8 cellular contexts compared by ENCODE assay signal in the genomic region with DNA sequence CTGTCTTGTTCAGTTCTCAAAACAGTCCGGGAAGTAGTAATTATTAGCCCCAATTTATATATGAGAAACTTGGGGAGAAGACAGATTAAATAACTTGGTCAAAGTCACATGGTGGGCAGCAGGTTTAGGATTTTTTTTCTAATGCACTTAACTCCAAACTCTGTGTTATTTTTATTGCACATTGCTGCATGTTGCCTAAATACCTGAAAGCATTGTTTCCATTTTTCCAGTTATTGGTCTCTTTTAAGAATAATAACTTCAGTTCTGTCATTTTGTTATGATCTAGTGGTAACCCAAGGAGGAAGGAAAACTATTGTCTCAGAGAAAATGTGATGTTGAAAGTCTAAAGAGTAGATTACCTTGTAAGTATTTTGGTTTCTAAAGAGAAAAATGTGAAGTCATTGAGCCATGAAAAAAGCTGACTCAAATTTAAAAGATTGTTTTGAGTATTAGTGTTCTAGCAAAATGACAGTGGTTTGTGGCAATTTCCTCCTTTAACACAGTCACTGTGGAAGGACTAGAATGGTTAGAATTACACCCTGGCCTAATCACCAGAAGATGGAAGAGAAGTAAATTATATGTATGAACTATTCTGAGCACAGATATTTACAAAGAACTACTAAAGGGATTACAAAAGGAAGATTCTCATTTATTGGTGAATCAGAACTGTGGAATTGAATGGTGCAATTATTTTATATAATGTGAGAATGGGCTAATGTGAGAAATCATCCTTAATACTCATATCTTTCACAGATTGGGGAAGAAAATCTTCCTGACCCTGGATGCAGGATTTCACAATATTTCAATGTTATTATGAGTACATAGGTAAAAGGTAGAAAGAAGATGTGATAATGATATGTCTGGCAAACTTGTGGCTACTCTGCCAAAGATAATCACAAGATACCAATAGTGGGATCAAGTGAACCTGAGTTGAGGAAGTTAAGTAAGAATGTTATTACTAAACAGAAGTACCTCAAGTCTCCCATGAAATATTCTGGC. TPM values are rescaled to one million over a fixed set of nuclear protein-coding genes. Genes with fewer than 3 reads are reported as not detected.
DNase-seq lines count a peak whose midpoint lies in the region; ATAC-seq, FAIRE-seq and TF ChIP-seq lines count a peak whose summit lies in the region.

No MANE protein-coding gene starts in this region.

- H3K27ac Mint-ChIP-seq in H9, result no peak overlapping the region; a peak in 1 of 7 replicates

- in situ Hi-C loops in IMR-90 (cut with MboI; ENCODE audit: low sequenced_read_pairs), result loop anchor here (25.0 kb wide), 1 partner anchor 919 kb away; no protein-coding TSS in a partner anchor

- no peaks in the 10 kb centered on the region for H3K36me3 Mint-ChIP-seq in H9 (ENCODE audit: insufficient read depth in 1 of 3, low read depth in 3 of 3)

- ATAC-seq in GM21737 (IDR thresholded peaks at IDR 0.05; ENCODE audit: unreplicated experiment) (peak; percentile 94), IMR-90 (ENCODE audit: low read depth) (no peak)

- H3K56ac ChIP-seq in IMR-90 (ENCODE audit: extremely low read depth, insufficient read depth, low read length) (no peak overlapping the region), H9 (ENCODE audit: insufficient read length, low read depth, low read length) (no peak overlapping the region)

- H4K91ac ChIP-seq in IMR-90 (ENCODE audit: insufficient read depth, low read depth, low read length) (no peak overlapping the region), H9 (ENCODE audit: insufficient read length, low read depth, low read length) (no peak overlapping the region)

- BruUV-seq in IMR-90 (replicated peaks; lab: Mats Ljungman, UMichigan), result no TSS peak

- POLR2A ChIA-PET in IMR-90 (lab: Charles Lee; ENCODE audit: unreplicated experiment), result no interaction called here

- H3K4me3 Mint-ChIP-seq in H9, result no peak overlapping the region

- no peak overlapping the region for H2AFZ ChIP-seq in IMR-90 (replicated peaks; ENCODE audit: low read length, poor library complexity)
- no peak overlapping the region for H2AFZ ChIP-seq in H9 (ENCODE audit: low read length)

- H2BK20ac ChIP-seq in IMR-90 (ENCODE audit: low read depth, low read length), result no peak overlapping the region
- no peak overlapping the region for H2BK20ac ChIP-seq in H9 (ENCODE audit: low read depth, low read length, poor library complexity, severe bottlenecking)

- H2BK12ac ChIP-seq in H9 (ENCODE audit: insufficient read length, low read depth, low read length), result no peak overlapping the region

- H4K20me1 ChIP-seq in IMR-90 (ENCODE audit: insufficient read depth, low read length) (no peaks in the 10 kb centered on the region), H9 (ENCODE audit: control insufficient read depth, insufficient read depth, insufficient read length) (no peaks in the 10 kb centered on the region)

- no peaks in the 10 kb centered on the region for H3K9me1 ChIP-seq in IMR-90 (ENCODE audit: insufficient read depth, low read length)

- H3T11ph ChIP-seq in H9 (ENCODE audit: low read length), result no peak overlapping the region

- no peak overlapping the region for H2AK9ac ChIP-seq in IMR-90 (replicated peaks; ENCODE audit: low read depth, low read length, poor library complexity)

- intact Hi-C loops in IMR-90 (cut with micrococcal nuclease), result no loop called here

- DNase-seq in GM12892 (ENCODE audit: insufficient read length) (no peak), IMR-90 (no peak), fibroblast of gingiva (ENCODE audit: low read depth) (peak; percentile 86), NCI-H2081 (lab: John Stamatoyannopoulos, UW) (no peak), NCI-H187 treated with DMSO at 0.1 percent for 48 hours (lab: John Stamatoyannopoulos, UW) (no peak), H9 (no peak)
- no peak for DNase-seq in stimulated activated CD4-positive, alpha-beta T cell treated with anti-CD3 and anti-CD28 coated beads, Interleukin-1b, Interleukin-23, amount 100 ng/mL, for 48 hours

- TF ChIP-seq RAD21 in IMR-90 (IDR thresholded peaks at IDR 0.05; ENCODE audit: low read length), result no peak

- no peaks in the 10 kb centered on the region for H3K79me1 ChIP-seq in IMR-90 (ENCODE audit: low read depth in 1 of 2, low read length in 2 of 2)
- H3K79me1 ChIP-seq in H9 (ENCODE audit: insufficient read depth, low read depth, low read length, poor library complexity, severe bottlenecking), result no peaks in the 10 kb centered on the region

- H4K8ac ChIP-seq in IMR-90 (ENCODE audit: low read depth in 2 of 2, low read length in 2 of 2) (no peak overlapping the region), H9 (replicated peaks; ENCODE audit: insufficient read length, low read depth, low read length) (no peak overlapping the region)

- no peak overlapping the region for H2BK120ac ChIP-seq in IMR-90 (ENCODE audit: low read depth, low read length)
- no peak overlapping the region for H2BK120ac ChIP-seq in H9 (ENCODE audit: low read depth, low read length, poor library complexity, severe bottlenecking)

- H3K9ac ChIP-seq in IMR-90 (ENCODE audit: low read depth, low read length) (no peak overlapping the region), H9 (ENCODE audit: extremely low read depth, insufficient read length, low read length) (no peak overlapping the region)

- dilution Hi-C loops in IMR-90 (cut with HindIII; ENCODE audit: low sequenced_read_pairs, unreplicated experiment), result no loop called here

- TF ChIP-seq POLR2A in GM12892 (IDR thresholded peaks at IDR 0.05; ENCODE audit: low read depth, low read length), result no peak
- TF ChIP-seq POLR2A in IMR-90 (IDR thresholded peaks at IDR 0.05; ENCODE audit: low read depth, low read length), result no peak

- H3K79me2 ChIP-seq in H9 (ENCODE audit: insufficient read depth, low read length), result no peaks in the 10 kb centered on the region

- CTCF ChIA-PET in IMR-90 (lab: Yijun Ruan, JAX), result interaction anchor here (0.6 kb wide), 1 partner anchor 163 kb away, joined by 3 read pairs; no protein-coding TSS in a partner anchor

- H3K4me2 ChIP-seq in IMR-90 (ENCODE audit: low read depth, low read length), result no peak overlapping the region
- no peak overlapping the region for H3K4me2 ChIP-seq in H9 (ENCODE audit: insufficient read depth, insufficient read length, low read length)

- no peaks in the 10 kb centered on the region for H3K4me1 Mint-ChIP-seq in H9

- no peaks in the 10 kb centered on the region for H3K27me3 Mint-ChIP-seq in H9 (ENCODE audit: low read depth)

- H3K4me1 ChIP-seq in IMR-90 (ENCODE audit: control insufficient read depth, insufficient read depth, low read length), result no peaks in the 10 kb centered on the region
- 0 out of 2 replicates have a peak, but pooled peaks cover 2% of the 10 kb centered on the region for H3K4me1 ChIP-seq in H9 (ENCODE audit: insufficient read depth, low read length)

- WGBS in IMR-90 (ENCODE audit: extremely low coverage in 2 of 2, insufficient read length in 1 of 2), 2 experiments, result no CpG with 5 or more reads among the region's 1 CpG
- no CpG with 5 or more reads among the region's 1 CpG for WGBS in H9 (ENCODE audit: extremely low coverage, insufficient read length, low lambda C conversion rate)

- H3K27ac ChIP-seq in IMR-90 (ENCODE audit: insufficient read depth, low read length) (no peak overlapping the region), H9 (ENCODE audit: insufficient read length, low read depth, low read length) (no peak overlapping the region)

- H3K23ac ChIP-seq in IMR-90 (ENCODE audit: low read depth, low read length) (no peak overlapping the region), H9 (ENCODE audit: insufficient read length, low read depth, low read length) (no peak overlapping the region)

- H3K4me3 ChIP-seq in IMR-90 (ENCODE audit: insufficient read depth, low read depth, low read length), result no peak overlapping the region

- no peak for TF ChIP-seq CTCF in IMR-90 (conservative IDR thresholded peaks at IDR 0.05; ENCODE audit: low read depth, low read length)
- TF ChIP-seq CTCF in H9 (conservative IDR thresholded peaks at IDR 0.05), result no peak

- H3K14ac ChIP-seq in IMR-90 (replicated peaks; ENCODE audit: low read depth, low read length) (no peak overlapping the region; the same call in 1 of the 2 replicates), H9 (ENCODE audit: insufficient read depth, low read length) (no peak overlapping the region)

- no peaks in the 10 kb centered on the region for H3K36me3 ChIP-seq in IMR-90 (ENCODE audit: control insufficient read depth, insufficient read depth, low read length)

- H3K9me3 Mint-ChIP-seq in H9, result no peaks in the 10 kb centered on the region

- H3K9me3 ChIP-seq in IMR-90 (ENCODE audit: control insufficient read depth, insufficient read depth, low read length), result no peaks in the 10 kb centered on the region
- no peaks in the 10 kb centered on the region for H3K9me3 ChIP-seq in H9 (ENCODE audit: control insufficient read depth, low read depth, low read length)

- H3K27me3 ChIP-seq in IMR-90 (ENCODE audit: control insufficient read depth, insufficient read depth, low read length), result no peaks in the 10 kb centered on the region
- no peaks in the 10 kb centered on the region for H3K27me3 ChIP-seq in H9 (ENCODE audit: insufficient read depth, low read length)

- peak; percentile 68 for FAIRE-seq in GM12892 (lab: Jason Lieb, UNC)

- H3K4ac ChIP-seq in IMR-90 (ENCODE audit: low read depth, low read length) (no peak overlapping the region), H9 (ENCODE audit: low read depth, low read length) (no peak overlapping the region)

- H3K23me2 ChIP-seq in H9 (ENCODE audit: insufficient read length, low read depth, low read length, poor library complexity, severe bottlenecking), result no peaks in the 10 kb centered on the region

- H2BK5ac ChIP-seq in IMR-90 (ENCODE audit: low read depth, low read length, poor library complexity, severe bottlenecking) (peak overlapping the region; percentile 43), H9 (ENCODE audit: insufficient read length, low read length) (no peak overlapping the region)

- H2BK15ac ChIP-seq in IMR-90 (ENCODE audit: low read depth, low read length), result peak overlapping the region; percentile 48; the same call in 1 of the 3 replicates
- no peak overlapping the region for H2BK15ac ChIP-seq in H9 (ENCODE audit: low read depth, low read length)

- H2AK5ac ChIP-seq in IMR-90 (ENCODE audit: low read depth, low read length) (no peak overlapping the region), H9 (ENCODE audit: insufficient read length, low read length) (no peak overlapping the region)

- H3K18ac ChIP-seq in IMR-90 (ENCODE audit: low read depth, low read length) (no peak overlapping the region), H9 (ENCODE audit: insufficient read length, low read depth, low read length) (no peak overlapping the region)

- no peak overlapping the region for H4K5ac ChIP-seq in IMR-90 (ENCODE audit: low read depth, low read length)
- no peak overlapping the region for H4K5ac ChIP-seq in H9 (ENCODE audit: insufficient read length, low read depth, low read length)

TF ChIP-seq in IMR-90, 13 proteins besides CTCF, POLR2A, EP300 and RAD21 (continues in another document):
- peak; percentile 57 for TF ChIP-seq CEBPB (IDR thresholded peaks at IDR 0.05; ENCODE audit: low read depth, low read length)
- TF ChIP-seq MAFK (IDR thresholded peaks at IDR 0.05; ENCODE audit: low read depth, low read length), result peak; percentile 34; the same call in 1 of the 2 replicates

RNA-seq across cellular contexts. Expression of gene CXCL8, which starts 21.7 kb away (rescaled TPM):
- 3.1 TPM for polyA plus RNA-seq in GM12892 (2012; ENCODE audit: missing spikeins)
- 2.7 and 3.3 TPM in 2 replicates for total RNA-seq in IMR-90 (2012; rRNA removed)
- polyA plus RNA-seq in IMR-90 (2012; rRNA removed), result 2.2 and 3.0 TPM in 2 replicates
- 0.67 and 2.0 TPM in 2 replicates for polyA plus RNA-seq in IMR-90 (2012; cell fraction: cytosol; rRNA removed)
- polyA plus RNA-seq in IMR-90 (2012; cell fraction: nucleus; rRNA removed; ENCODE audit: low replicate concordance), result 0.67 and 14.4 TPM in 2 replicates
- not detected in 2 replicates for total RNA-seq in H9 (2021)
